Comparison of ENCODE assay signal across 9 cellular contexts in the genomic region with DNA sequence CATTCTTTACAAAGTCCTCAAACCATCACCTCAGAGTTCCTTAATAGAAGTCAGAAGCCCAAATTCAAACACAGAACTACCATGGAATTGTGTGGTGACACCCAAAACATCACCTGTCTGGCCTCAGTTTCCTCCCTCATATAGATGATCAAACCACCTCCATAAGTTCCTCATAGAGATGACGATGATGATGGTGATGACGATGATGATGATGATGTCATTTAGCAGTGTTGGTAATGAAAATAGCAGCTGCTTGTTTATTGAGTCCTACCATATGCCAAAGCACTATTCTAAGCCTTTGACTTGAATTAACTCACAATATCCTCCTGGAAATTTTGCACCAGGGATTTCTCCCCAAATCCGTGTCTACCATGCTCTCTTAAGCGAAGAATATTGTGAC.
"Had no signal": no experiment of that assay in that cellular context is flagged by ENCODE, and none has a peak within 500 bp of the region (broad histone marks: within the 10 kb centered on the region; RNA-seq: fewer than 3 reads in every experiment).

No MANE protein-coding gene starts in this region.

- H3K4me3 Mint-ChIP-seq: GM23338, H9, HFFc6, IgD-negative memory B cell had no signal

- H3K36me3 Mint-ChIP-seq: IgD-negative memory B cell had no signal

- H3K4me1 Mint-ChIP-seq: IgD-negative memory B cell had no signal

- FAIRE-seq: H1, H54 had no signal

- H3K27ac Mint-ChIP-seq: GM23338, H9, HFFc6, IgD-negative memory B cell had no signal

- H2AFZ ChIP-seq: GM23338 had no signal

- H3K4me3 ChIP-seq: GM23338 had no signal

- ATAC-seq: GM23338 had no signal

- H3K27ac ChIP-seq: HL-60 had no signal

- H3K9me3 Mint-ChIP-seq: GM23338, H9, HFFc6, IgD-negative memory B cell had no signal

- H3K4me2 ChIP-seq: GM23338 had no signal

- DNase-seq: H9, HCEC 1CT, HFFc6, KG1 had no signal
